Comparison of ENCODE assay signal across 9 cellular contexts in genomic region chr1:939511-940107, GRCh38. TPM values are rescaled to one million over a fixed set of nuclear protein-coding genes. Genes with fewer than 3 reads are reported as not detected.
A peak's percentile ranks its signal among the peaks of the same experiment; 100 is the strongest.
DNase-seq lines count a peak whose midpoint lies in the region; ATAC-seq and TF ChIP-seq lines count a peak whose summit lies in the region.
"Had no signal": no experiment of that assay in that cellular context is flagged by ENCODE, and none has a peak within 500 bp of the region (broad histone marks: within the 10 kb centered on the region; RNA-seq: fewer than 3 reads in every experiment).

No MANE protein-coding gene starts in this region.

- no peak overlapping the region for H3K9ac ChIP-seq in HUES64 (ENCODE audit: low read depth, low read length)
- no peak overlapping the region for H3K9ac ChIP-seq in mammary epithelial cell (ENCODE audit: insufficient read depth, low read length)

- in situ Hi-C loops in mammary epithelial cell (cut with MboI; ENCODE audit: low sequenced_read_pairs in 2 of 2) = no loop called here

- H3K27ac ChIP-seq in HUES64 (ENCODE audit: low read depth, low read length) (no peak overlapping the region), mammary epithelial cell (ENCODE audit: insufficient read depth, low read depth, low read length) (no peak overlapping the region), sigmoid colon (peak overlapping the region in 1 of 4 donors; percentile 63)
- H3K27ac ChIP-seq: cardiac muscle cell had no signal

- H3K9me3 ChIP-seq in HUES64 (ENCODE audit: insufficient read depth, low read depth, low read length) (no peaks in the 10 kb centered on the region), mammary epithelial cell (replicated peaks; ENCODE audit: insufficient read depth, low read length) (no peaks in the 10 kb centered on the region), sigmoid colon (no peaks in the 10 kb centered on the region)

- H3K79me2 ChIP-seq in mammary epithelial cell (ENCODE audit: insufficient read depth, low read length) = no peaks in the 10 kb centered on the region

- no peak for ATAC-seq in HG03159 (IDR thresholded peaks at IDR 0.05; ENCODE audit: unreplicated experiment)

- H3K4me3 ChIP-seq in HUES64 (ENCODE audit: low read length) = peak overlapping the region; percentile 23; the same call in 1 of the 2 replicates
- no peak overlapping the region for H3K4me3 ChIP-seq in mammary epithelial cell (replicated peaks in 1 of 3; ENCODE audit: insufficient read depth in 1 of 3, low read depth in 2 of 3, low read length in 3 of 3)
- H3K4me3 ChIP-seq in sigmoid colon = peak overlapping the region in 3 of 4 donors; percentile 39 to 49 (median 44)

- H2AFZ ChIP-seq in mammary epithelial cell (ENCODE audit: low read depth, low read length) = no peak overlapping the region

- no peak for DNase-seq in mammary epithelial cell
- DNase-seq in sigmoid colon = no peak
- DNase-seq in medulla oblongata (ENCODE audit: extremely low spot score) = no peak
- DNase-seq in stimulated activated CD4-positive, alpha-beta T cell treated with anti-CD3 and anti-CD28 coated beads, Interleukin-4, amount 100 ng/mL, for 4 hours = no peak

- peaks cover 24% of the 10 kb centered on the region for H3K4me1 ChIP-seq in HUES64 (ENCODE audit: insufficient read depth, low read length)
- peaks cover 22% of the 10 kb centered on the region for H3K4me1 ChIP-seq in mammary epithelial cell (ENCODE audit: insufficient read depth, low read length)
- peaks cover 0 to 49% (median 46%) of the 10 kb centered on the region in 4 donors for H3K4me1 ChIP-seq in sigmoid colon

- no TSS peak for BruUV-seq in mammary epithelial cell (replicated peaks; lab: Mats Ljungman, UMichigan)

- H3K27me3 ChIP-seq in HUES64 (ENCODE audit: insufficient read depth, low read length) = peaks cover 91% of the 10 kb centered on the region
- peaks cover 45% of the 10 kb centered on the region for H3K27me3 ChIP-seq in mammary epithelial cell (ENCODE audit: insufficient read depth, low read length)
- peaks cover 58 to 92% (median 82%) of the 10 kb centered on the region in 3 donors for H3K27me3 ChIP-seq in sigmoid colon

- intact Hi-C loops in mammary epithelial cell (cut with micrococcal nuclease) (loop anchor here (5.0 kb wide), 1 partner anchor 67 kb away; no protein-coding TSS in a partner anchor), sigmoid colon (cut with DNase I) (loop anchor here (5.0 kb wide), 1 partner anchor 32 kb away; no protein-coding TSS in a partner anchor)

- H3K36me3 ChIP-seq in HUES64 (ENCODE audit: insufficient read depth, low read length) = peaks cover 6% of the 10 kb centered on the region; the same call in 1 of the 2 replicates
- H3K36me3 ChIP-seq in mammary epithelial cell (ENCODE audit: insufficient read depth, low read length) = peaks cover under 1% of the 10 kb centered on the region
- H3K36me3 ChIP-seq in sigmoid colon = peaks cover 0 to 2% (median 0%) of the 10 kb centered on the region in 4 donors
- H3K36me3 ChIP-seq: cardiac muscle cell had no signal

- no peak for TF ChIP-seq EP300 in sigmoid colon (IDR thresholded peaks at IDR 0.05)

- no peak for TF ChIP-seq CTCF in mammary epithelial cell (conservative IDR thresholded peaks at IDR 0.05 in 1 of 2, IDR thresholded peaks at IDR 0.05 in 1 of 2; ENCODE audit: extremely low read depth in 1 of 2, insufficient read depth in 1 of 2, low read depth in 1 of 2, low read length in 2 of 2)
- TF ChIP-seq CTCF in sigmoid colon (IDR thresholded peaks at IDR 0.05) = no peak

- TF ChIP-seq POLR2A in sigmoid colon (IDR thresholded peaks at IDR 0.05) = no peak

- peak overlapping the region; percentile 80 for H3K4me2 ChIP-seq in mammary epithelial cell (ENCODE audit: insufficient read depth, low read depth, low read length)

- WGBS in HUES64 = 8% methylated on average over 19 of the region's 21 CpGs
- 21% methylated on average over 17 of the region's 21 CpGs for WGBS in mammary epithelial cell (ENCODE audit: low coverage, missing lambda C conversion rate)
- 10 to 30% methylated on average over 21 of the region's 21 CpGs for WGBS in sigmoid colon, 2 donors

- CTCF ChIA-PET in mammary epithelial cell (lab: Charles Lee; ENCODE audit: low non-redundant PET) = no interaction called here

- peaks cover 7% of the 10 kb centered on the region for H4K20me1 ChIP-seq in mammary epithelial cell (ENCODE audit: insufficient read depth, low read length)

- dilution Hi-C loops in mammary epithelial cell (cut with HindIII; ENCODE audit: low sequenced_read_pairs) = no loop called here

RNA-seq across cellular contexts. Expression of gene SAMD11, which starts 15.9 kb away (rescaled TPM):
- polyA plus RNA-seq in HUES64 (2013, experiment 1 of 2) = 2.3 TPM
- polyA plus RNA-seq in HUES64 (2013, experiment 2 of 2) = 1.1 TPM
- total RNA-seq in mammary epithelial cell = not detected
- not detected for polyA plus RNA-seq in mammary epithelial cell
- not detected for polyA minus RNA-seq in mammary epithelial cell
- 1 to 10 TPM; 2.1 to 4.6 (median 4.2) TPM for total RNA-seq in sigmoid colon
- 1 to 10 TPM in 2 of 3 donors, under 1 TPM in 1; 0.60 to 4.9 (median 3.7) TPM for polyA plus RNA-seq in sigmoid colon
- total RNA-seq: mononuclear cell had no signal

RNA-seq across cellular contexts. Expression of gene NOC2L, which starts 19.4 kb away (rescaled TPM):
- 81.8 TPM for polyA plus RNA-seq in HUES64 (2013, experiment 1 of 2)
- 71.3 TPM for polyA plus RNA-seq in HUES64 (2013, experiment 2 of 2)
- total RNA-seq in mammary epithelial cell (100 to 1,000 TPM in 1 of 2 donors, 10 to 100 TPM in 1; 62.0 to 124 TPM), sigmoid colon (10 to 100 TPM; 26.0 to 32.6 (median 27.8) TPM)
- polyA plus RNA-seq in mammary epithelial cell (84.6 TPM), sigmoid colon (10 to 100 TPM; 25.4 to 81.6 (median 25.8) TPM)
- 96.0 TPM for polyA minus RNA-seq in mammary epithelial cell

RNA-seq across cellular contexts. Expression of gene KLHL17, which starts 20.8 kb away (rescaled TPM):
- 14.0 TPM for polyA plus RNA-seq in HUES64 (2013, experiment 1 of 2)
- polyA plus RNA-seq in HUES64 (2013, experiment 2 of 2) = 14.5 TPM
- total RNA-seq in mammary epithelial cell (10 to 100 TPM in 1 of 2 donors, 1 to 10 TPM in 1; 4.3 to 18.9 TPM), sigmoid colon (10 to 100 TPM in 1 of 4 donors, 1 to 10 TPM in 3; 4.5 to 10.5 (median 5.1) TPM)
- polyA plus RNA-seq in mammary epithelial cell (12.4 TPM), sigmoid colon (10 to 100 TPM in 1 of 3 donors, 1 to 10 TPM in 1, under 1 TPM in 1; 0.69 to 10.8 (median 1.2) TPM)
- polyA minus RNA-seq in mammary epithelial cell = 1.4 TPM

RNA-seq across cellular contexts. Expression of gene PLEKHN1, which starts 26.7 kb away (rescaled TPM):
- 0.10 TPM for polyA plus RNA-seq in HUES64 (2013, experiment 1 of 2)
- polyA plus RNA-seq in HUES64 (2013, experiment 2 of 2) = 0.38 TPM
- total RNA-seq in mammary epithelial cell (10 to 100 TPM in 1 of 2 donors, 1 to 10 TPM in 1; 4.8 to 28.6 TPM), sigmoid colon (not detected)
- polyA plus RNA-seq in mammary epithelial cell (4.6 TPM), sigmoid colon (1 to 10 TPM in 1 of 3 donors, under 1 TPM in 1, not detected in 1; 0.46 to 1.5 TPM)
- polyA minus RNA-seq in mammary epithelial cell = 9.7 TPM
- total RNA-seq: frontal cortex had no signal

RNA-seq across cellular contexts. Expression of gene PERM1, which starts 42.3 kb away (rescaled TPM):
- not detected for polyA plus RNA-seq in HUES64 (2013, experiment 1 of 2)
- polyA plus RNA-seq in HUES64 (2013, experiment 2 of 2) = not detected
- not detected for total RNA-seq in mammary epithelial cell
- polyA plus RNA-seq in mammary epithelial cell = not detected
- polyA minus RNA-seq in mammary epithelial cell = not detected
- under 1 TPM in 1 of 4 donors, not detected in 3; under 0.01 TPM for total RNA-seq in sigmoid colon
- polyA plus RNA-seq in sigmoid colon = under 1 TPM in 2 of 3 donors, not detected in 1; 0.16 to 0.69 TPM
- total RNA-seq: frontal cortex had no signal

Comparison
In these comparisons a context has a peak if more than half of its experiments do, and no peak if none do; other contexts are left out.
1. H3K4me3 ChIP-seq: peak in HUES64 (single experiment) and sigmoid colon (3 of 4); none in mammary epithelial cell (0 of 3).